ENCODE assay signal across 10 cellular contexts in the genomic region with DNA sequence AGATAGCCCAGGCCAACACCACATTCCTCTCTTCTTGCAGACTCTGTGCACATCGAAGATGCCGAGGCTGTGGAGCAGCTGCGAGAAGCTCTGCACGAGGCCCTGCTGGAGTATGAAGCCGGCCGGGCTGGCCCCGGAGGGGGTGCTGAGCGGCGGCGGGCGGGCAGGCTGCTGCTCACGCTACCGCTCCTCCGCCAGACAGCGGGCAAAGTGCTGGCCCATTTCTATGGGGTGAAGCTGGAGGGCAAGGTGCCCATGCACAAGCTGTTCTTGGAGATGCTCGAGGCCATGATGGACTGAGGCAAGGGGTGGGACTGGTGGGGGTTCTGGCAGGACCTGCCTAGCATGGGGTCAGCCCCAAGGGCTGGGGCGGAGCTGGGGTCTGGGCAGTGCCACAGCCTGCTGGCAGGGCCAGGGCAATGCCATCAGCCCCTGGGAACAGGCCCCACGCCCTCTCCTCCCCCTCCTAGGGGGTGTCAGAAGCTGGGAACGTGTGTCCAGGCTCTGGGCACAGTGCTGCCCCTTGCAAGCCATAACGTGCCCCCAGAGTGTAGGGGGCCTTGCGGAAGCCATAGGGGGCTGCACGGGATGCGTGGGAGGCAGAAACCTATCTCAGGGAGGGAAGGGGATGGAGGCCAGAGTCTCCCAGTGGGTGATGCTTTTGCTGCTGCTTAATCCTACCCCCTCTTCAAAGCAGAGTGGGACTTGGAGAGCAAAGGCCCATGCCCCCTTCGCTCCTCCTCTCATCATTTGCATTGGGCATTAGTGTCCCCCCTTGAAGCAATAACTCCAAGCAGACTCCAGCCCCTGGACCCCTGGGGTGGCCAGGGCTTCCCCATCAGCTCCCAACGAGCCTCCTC. TPM values are rescaled to one million over a fixed set of nuclear protein-coding genes. Genes with fewer than 3 reads are reported as not detected.
DNase-seq lines count a peak whose midpoint lies in the region; ATAC-seq and TF ChIP-seq lines count a peak whose summit lies in the region.
"Not testable (repeated sequence)": the region's sequence is repeated elsewhere in the genome, so short reads cannot be mapped to it uniquely, and the experiment has no call there.
"Had no signal": no experiment of that assay in that cellular context is flagged by ENCODE, and none has a peak within 500 bp of the region (broad histone marks: within the 10 kb centered on the region; RNA-seq: fewer than 3 reads in every experiment).

No MANE protein-coding gene starts in this region.

- TF ChIP-seq RAD21 in neural cell (conservative IDR thresholded peaks at IDR 0.05) = not testable (repeated sequence)

- H3K36me3 ChIP-seq in CD8-positive, alpha-beta memory T cell (ENCODE audit: insufficient read depth, low read length); hepatocyte (replicated peaks; ENCODE audit: insufficient read depth, low read depth); neural cell (ENCODE audit: insufficient read depth, low read length): not testable (repeated sequence)
- H3K36me3 ChIP-seq in RWPE2 (ENCODE audit: low read depth) (peaks cover 38% of the 10 kb centered on the region), stomach (peaks cover 23 to 45% (median 40%) of the 10 kb centered on the region in 4 donors)

- not testable (repeated sequence) for H3K9me2 ChIP-seq in hepatocyte (replicated peaks; ENCODE audit: insufficient read depth); neural cell (ENCODE audit: insufficient read depth, low read length)

- peaks cover 14% of the 10 kb centered on the region for H3K4me1 ChIP-seq in CD8-positive, alpha-beta memory T cell (ENCODE audit: insufficient read depth, low read length)
- H3K4me1 ChIP-seq in RWPE2 (ENCODE audit: insufficient read depth, poor library complexity, severe bottlenecking) = not testable (repeated sequence)
- H3K4me1 ChIP-seq in hepatocyte (ENCODE audit: insufficient read depth) (peaks cover 16% of the 10 kb centered on the region), stomach (peaks cover 20 to 66% (median 51%) of the 10 kb centered on the region in 4 donors)

- not testable (repeated sequence) for H3K27me3 Mint-ChIP-seq in CD8-positive, alpha-beta memory T cell; IgD-negative memory B cell; activated T-cell treated with anti-CD3 and anti-CD28 coated beads, Interleukin-2, amount 50 U/mL, for 72 hours (ENCODE audit: low read depth); chondrocyte (ENCODE audit: low read depth)

- TF ChIP-seq CTCF in RWPE2 (IDR thresholded peaks at IDR 0.05; ENCODE audit: poor library complexity, severe bottlenecking); chondrocyte (IDR thresholded peaks at IDR 0.05); hepatocyte (IDR thresholded peaks at IDR 0.05; ENCODE audit: poor library complexity); neural cell (IDR thresholded peaks at IDR 0.05; ENCODE audit: poor library complexity, severe bottlenecking); stomach (IDR thresholded peaks at IDR 0.05): not testable (repeated sequence)

- not testable (repeated sequence) for ATAC-seq in RWPE2 (ENCODE audit: low read depth); activated T-cell treated with anti-CD3 and anti-CD28 coated beads, Interleukin-2, amount 50 U/mL, for 72 hours (replicated peaks in 1 of 2)

- DNase-seq in CD8-positive, alpha-beta memory T cell; activated T-cell treated with anti-CD3 and anti-CD28 coated beads, Interleukin-2, amount 50 U/mL, for 72 hours; chondrocyte (ENCODE audit: low spot score); stomach: not testable (repeated sequence)
- peak; percentile 53 for DNase-seq in RWPE2 (ENCODE audit: low spot score)
- peak; percentile 2 for DNase-seq in hepatocyte (ENCODE audit: low spot score)

- H3K9ac ChIP-seq in neural cell (ENCODE audit: low read length) = not testable (repeated sequence)

- TF ChIP-seq EP300 in neural cell (conservative IDR thresholded peaks at IDR 0.05; ENCODE audit: poor library complexity, severe bottlenecking); stomach (IDR thresholded peaks at IDR 0.05): not testable (repeated sequence)

- H3K4me2 ChIP-seq in hepatocyte = peak overlapping the region; percentile 79
- H3K4me2 ChIP-seq in neural cell (ENCODE audit: low read length) = not testable (repeated sequence)

- H3K36me3 Mint-ChIP-seq in CD8-positive, alpha-beta memory T cell = peaks cover 1 to 61% (median 7%) of the 10 kb centered on the region in 3 donors
- H3K36me3 Mint-ChIP-seq in IgD-negative memory B cell; activated T-cell treated with anti-CD3 and anti-CD28 coated beads, Interleukin-2, amount 50 U/mL, for 72 hours (ENCODE audit: insufficient read depth in 2 of 2); chondrocyte (ENCODE audit: low read depth): not testable (repeated sequence)

- H3K27ac ChIP-seq in CD8-positive, alpha-beta memory T cell (ENCODE audit: low read depth, low read length) = peak overlapping the region; percentile 97
- peak overlapping the region; percentile 95 for H3K27ac ChIP-seq in RWPE2 (ENCODE audit: poor library complexity, severe bottlenecking)
- peak overlapping the region; percentile 98 for H3K27ac ChIP-seq in hepatocyte
- H3K27ac ChIP-seq in neural cell (ENCODE audit: low read length) = not testable (repeated sequence)
- peak overlapping the region; percentile 10 to 99 (median 95) for H3K27ac ChIP-seq in stomach

- peaks cover 38 to 52% (median 40%) of the 10 kb centered on the region in 3 donors for H3K4me1 Mint-ChIP-seq in CD8-positive, alpha-beta memory T cell
- peaks cover 10 to 24% (median 17%) of the 10 kb centered on the region in 3 donors for H3K4me1 Mint-ChIP-seq in IgD-negative memory B cell
- H3K4me1 Mint-ChIP-seq in activated T-cell treated with anti-CD3 and anti-CD28 coated beads, Interleukin-2, amount 50 U/mL, for 72 hours (ENCODE audit: low read depth) = peaks cover 60% of the 10 kb centered on the region
- peaks cover 27% of the 10 kb centered on the region for H3K4me1 Mint-ChIP-seq in chondrocyte (ENCODE audit: low read depth)

- peak overlapping the region; percentile 98 to 100 (median 99) for H3K27ac Mint-ChIP-seq in CD8-positive, alpha-beta memory T cell
- peak overlapping the region; percentile 99 to 100 (median 100) for H3K27ac Mint-ChIP-seq in IgD-negative memory B cell
- H3K27ac Mint-ChIP-seq in activated T-cell treated with anti-CD3 and anti-CD28 coated beads, Interleukin-2, amount 50 U/mL, for 72 hours = peak overlapping the region; percentile 98
- peak overlapping the region; percentile 100 for H3K27ac Mint-ChIP-seq in chondrocyte (ENCODE audit: unreplicated experiment)

- not testable (repeated sequence) for H3K9me3 Mint-ChIP-seq in CD8-positive, alpha-beta memory T cell; IgD-negative memory B cell; activated T-cell treated with anti-CD3 and anti-CD28 coated beads, Interleukin-2, amount 50 U/mL, for 72 hours; chondrocyte (ENCODE audit: low read depth)

- intact Hi-C loops in stomach (cut with DNase I; ENCODE audit: low total_unique reads) = not testable (repeated sequence)

- H3K79me2 ChIP-seq in hepatocyte (peaks cover 45% of the 10 kb centered on the region), neural cell (replicated peaks; ENCODE audit: insufficient read depth, low read length) (peaks cover 13% of the 10 kb centered on the region)

- WGBS in hepatocyte (ENCODE audit: low lambda C conversion rate, missing lambda C conversion rate) = 86% methylated on average over 22 of the region's 25 CpGs
- WGBS in stomach, 5 donors = 67 to 78% (median 76%) methylated on average over 16 to 25 of the region's 25 CpGs

- not testable (repeated sequence) for H3K9me3 ChIP-seq in CD8-positive, alpha-beta memory T cell (ENCODE audit: low read length); RWPE2 (ENCODE audit: severe bottlenecking); hepatocyte (ENCODE audit: low read depth); neural cell (ENCODE audit: low read length); stomach

- TF ChIP-seq POLR2A in stomach (IDR thresholded peaks at IDR 0.05) = not testable (repeated sequence)

- not testable (repeated sequence) for H3K4me3 ChIP-seq in CD8-positive, alpha-beta memory T cell (ENCODE audit: low read length); RWPE2 (ENCODE audit: severe bottlenecking); hepatocyte
- H3K4me3 ChIP-seq in neural cell (ENCODE audit: low read length) (peak overlapping the region; percentile 99), stomach (peak overlapping the region in 2 of 4 donors; percentile 69 to 81)

- CTCF ChIA-PET in CD8-positive, alpha-beta memory T cell (lab: Charles Lee) = interaction anchor here (1.2 to 3.6 kb wide), 6 partner anchors 11 to 45 kb away, joined by 4 to 61 read pairs (median 24); partner anchors contain the start of genes CATSPERZ, CCDC88B and ESRRA

- POLR2A ChIA-PET in CD8-positive, alpha-beta memory T cell (lab: Charles Lee) = interaction anchor here (0.5 to 3.4 kb wide), 3 partner anchors 26 to 111 kb away, joined by 4 to 33 read pairs (median 16); no protein-coding TSS in a partner anchor

- peak overlapping the region; percentile 89 to 97 (median 94) for H3K4me3 Mint-ChIP-seq in CD8-positive, alpha-beta memory T cell
- H3K4me3 Mint-ChIP-seq in IgD-negative memory B cell (peak overlapping the region in 2 of 4 donors; percentile 63 to 98), chondrocyte (ENCODE audit: unreplicated experiment) (peak overlapping the region; percentile 90)
- H3K4me3 Mint-ChIP-seq in activated T-cell treated with anti-CD3 and anti-CD28 coated beads, Interleukin-2, amount 50 U/mL, for 72 hours = peak overlapping the region; percentile 88 to 92

- H2AFZ ChIP-seq in hepatocyte; neural cell (ENCODE audit: low read depth, low read length): not testable (repeated sequence)

- H3K27me3 ChIP-seq in CD8-positive, alpha-beta memory T cell (ENCODE audit: insufficient read depth, low read length, poor library complexity, severe bottlenecking); RWPE2 (ENCODE audit: insufficient read depth, poor library complexity, severe bottlenecking); hepatocyte; neural cell (ENCODE audit: insufficient read depth, low read depth, low read length); stomach: not testable (repeated sequence)

- H3F3A ChIP-seq in neural cell (ENCODE audit: insufficient read depth, low read length, poor library complexity, severe bottlenecking) = not testable (repeated sequence)

- not testable (repeated sequence) for H4K20me1 ChIP-seq in hepatocyte (ENCODE audit: insufficient read depth, poor library complexity, severe bottlenecking); neural cell (ENCODE audit: insufficient read depth)

RNA-seq across cellular contexts. Expression of gene TRMT112, which starts 1.5 kb away (rescaled TPM):
- 100 to 1,000 TPM; 327 to 332 TPM for total RNA-seq in CD8-positive, alpha-beta memory T cell
- 467 TPM for polyA plus RNA-seq in CD8-positive, alpha-beta memory T cell
- polyA plus RNA-seq in IgD-negative memory B cell (560 TPM), hepatocyte (292 and 311 TPM in 2 replicates), neural cell (278 and 335 TPM in 2 replicates), stomach (100 to 1,000 TPM; 271 to 337 (median 328) TPM)
- 100 to 1,000 TPM; 145 to 154 TPM for total RNA-seq in activated T-cell treated with anti-CD3 and anti-CD28 coated beads, Interleukin-2, amount 50 U/mL, for 72 hours
- total RNA-seq in chondrocyte (122 to 182 TPM (median 126 TPM) in 3 replicates), hepatocyte (210 and 244 TPM in 2 replicates), stomach (100 to 1,000 TPM in 2 of 5 donors, 10 to 100 TPM in 3; 50.8 to 181 (median 99.9) TPM)
- polyA minus RNA-seq in neural cell = 58.7 and 78.5 TPM in 2 replicates

RNA-seq across cellular contexts. Expression of gene PRDX5, which starts 2.0 kb away (rescaled TPM):
- total RNA-seq in CD8-positive, alpha-beta memory T cell = 100 to 1,000 TPM; 114 to 126 TPM
- polyA plus RNA-seq in CD8-positive, alpha-beta memory T cell = 170 TPM
- 185 TPM for polyA plus RNA-seq in IgD-negative memory B cell
- 100 to 1,000 TPM; 134 to 138 TPM for total RNA-seq in activated T-cell treated with anti-CD3 and anti-CD28 coated beads, Interleukin-2, amount 50 U/mL, for 72 hours
- 181 to 234 TPM (median 232 TPM) in 3 replicates for total RNA-seq in chondrocyte
- 261 and 267 TPM in 2 replicates for total RNA-seq in hepatocyte
- 517 and 542 TPM in 2 replicates for polyA plus RNA-seq in hepatocyte
- 452 and 489 TPM in 2 replicates for polyA plus RNA-seq in neural cell
- polyA minus RNA-seq in neural cell = 135 and 150 TPM in 2 replicates
- total RNA-seq in stomach = 100 to 1,000 TPM in 3 of 5 donors, 10 to 100 TPM in 1, 1 to 10 TPM in 1; 9.3 to 254 (median 125) TPM
- polyA plus RNA-seq in stomach = 100 to 1,000 TPM; 462 to 725 (median 673) TPM

RNA-seq across cellular contexts. Expression of gene ESRRA, which starts 10.6 kb away (rescaled TPM):
- total RNA-seq in CD8-positive, alpha-beta memory T cell = 10 to 100 TPM; 52.2 to 54.3 TPM
- 11.9 TPM for polyA plus RNA-seq in CD8-positive, alpha-beta memory T cell
- polyA plus RNA-seq in IgD-negative memory B cell = 11.2 TPM
- total RNA-seq in activated T-cell treated with anti-CD3 and anti-CD28 coated beads, Interleukin-2, amount 50 U/mL, for 72 hours = 10 to 100 TPM; 40.5 to 42.4 TPM
- total RNA-seq in chondrocyte = 25.6 to 30.7 TPM (median 29.6 TPM) in 3 replicates
- 52.1 and 62.0 TPM in 2 replicates for total RNA-seq in hepatocyte
- 51.3 and 57.4 TPM in 2 replicates for polyA plus RNA-seq in hepatocyte
- 29.0 and 30.0 TPM in 2 replicates for polyA plus RNA-seq in neural cell
- 20.7 and 25.3 TPM in 2 replicates for polyA minus RNA-seq in neural cell
- 100 to 1,000 TPM in 3 of 5 donors, 10 to 100 TPM in 2; 45.5 to 685 (median 142) TPM for total RNA-seq in stomach
- 10 to 100 TPM; 63.5 to 86.6 (median 82.5) TPM for polyA plus RNA-seq in stomach

RNA-seq across cellular contexts. Expression of gene CATSPERZ, which starts 15.7 kb away (rescaled TPM):
- not detected for total RNA-seq in CD8-positive, alpha-beta memory T cell
- not detected for polyA plus RNA-seq in CD8-positive, alpha-beta memory T cell
- polyA plus RNA-seq in IgD-negative memory B cell (not detected), hepatocyte (0.46 and 0.96 TPM in 2 replicates), neural cell (3.4 TPM in 1 of 2 replicates, not detected in the other), stomach (1 to 10 TPM in 2 of 3 donors, under 1 TPM in 1; 0.18 to 5.2 (median 1.7) TPM)
- total RNA-seq in activated T-cell treated with anti-CD3 and anti-CD28 coated beads, Interleukin-2, amount 50 U/mL, for 72 hours = 1 to 10 TPM in 1 of 2 donors, under 1 TPM in 1; 0.53 to 1.1 TPM
- total RNA-seq in chondrocyte (0.92 to 1.0 TPM in 2 of 3 replicates, not detected in the other), hepatocyte (not detected in 2 replicates), stomach (10 to 100 TPM in 1 of 5 donors, not detected in 4; 11.3 TPM)
- polyA minus RNA-seq in neural cell = not detected in 2 replicates
- total RNA-seq: lung microvascular endothelial cell had no signal
- polyA plus RNA-seq: BJ had no signal

RNA-seq across cellular contexts. Expression of gene CCDC88B, which starts 24.1 kb away (rescaled TPM):
- 100 to 1,000 TPM; 101 to 105 TPM for total RNA-seq in CD8-positive, alpha-beta memory T cell
- 45.6 TPM for polyA plus RNA-seq in CD8-positive, alpha-beta memory T cell
- polyA plus RNA-seq in IgD-negative memory B cell (33.0 TPM), hepatocyte (9.1 and 10.0 TPM in 2 replicates), neural cell (1.3 and 5.4 TPM in 2 replicates), stomach (10 to 100 TPM; 37.4 to 57.7 (median 38.8) TPM)
- 100 to 1,000 TPM; 119 to 126 TPM for total RNA-seq in activated T-cell treated with anti-CD3 and anti-CD28 coated beads, Interleukin-2, amount 50 U/mL, for 72 hours
- total RNA-seq in chondrocyte (0.82 to 1.3 TPM (median 0.99 TPM) in 3 replicates), hepatocyte (4.9 TPM in 2 replicates), stomach (100 to 1,000 TPM in 1 of 5 donors, 10 to 100 TPM in 1, 1 to 10 TPM in 3; 1.8 to 137 (median 7.6) TPM)
- polyA minus RNA-seq in neural cell = 0.81 and 0.97 TPM in 2 replicates
